28 cellular contexts compared by ENCODE assay signal in genomic region chr4:109157205-109157604, GRCh38.
"Had no signal": no experiment of that assay in that cellular context is flagged by ENCODE, and none has a peak within 500 bp of the region (broad histone marks: within the 10 kb centered on the region; RNA-seq: fewer than 3 reads in every experiment).

No MANE protein-coding gene starts in this region.

- H3K9me3 ChIP-seq: ovary, psoas muscle, right lobe of liver, sigmoid colon, stomach, thoracic aorta, thyroid gland, tibial nerve, upper lobe of left lung, vagina had no signal

- ATAC-seq: natural killer cell treated with Interleukin-12 subunit alpha and Interleukin-12 subunit beta and Interleukin-15 and Interleukin-18, amount 100 ng/mL, for 72 hours; right cardiac atrium; right lobe of liver; stimulated activated effector memory CD8-positive, alpha-beta T cell treated with anti-CD3 and anti-CD28 coated beads, Interleukin-12 subunit alpha, Interleukin-12 subunit beta, amount 100 ng/mL, for 72 hours; stimulated activated naive B cell treated with anti-CD40 and anti-IgM and Interleukin-4, amounts not matched to agents 10 μg/mL and 1 μg/mL and 100 μg/mL, for 72 hours had no signal

- H3K79me2 ChIP-seq: parathyroid adenoma had no signal

- H3K9me3 Mint-ChIP-seq: natural killer cell treated with Interleukin-12 subunit alpha and Interleukin-12 subunit beta and Interleukin-15 and Interleukin-18, amount 100 ng/mL, for 72 hours; neural progenitor cell; stimulated activated effector memory CD8-positive, alpha-beta T cell treated with anti-CD3 and anti-CD28 coated beads, Interleukin-12 subunit alpha, Interleukin-12 subunit beta, amount 100 ng/mL, for 72 hours; stimulated activated naive CD8-positive, alpha-beta T cell treated with anti-CD3 and anti-CD28 coated beads, Interleukin-15, Interleukin-2, amounts not matched to agents 100 ng/mL and 50 ng/mL, for 24 hours had no signal

- H3K4me1 ChIP-seq: parathyroid adenoma, psoas muscle, right lobe of liver, sigmoid colon, stomach, upper lobe of left lung, vagina had no signal

- H3K4me3 ChIP-seq: neural progenitor cell, ovary, psoas muscle, right lobe of liver, sigmoid colon, stomach, thoracic aorta, thyroid gland, tibial nerve, upper lobe of left lung, vagina had no signal

- H3K4me1 Mint-ChIP-seq: stimulated activated effector memory CD8-positive, alpha-beta T cell treated with anti-CD3 and anti-CD28 coated beads, Interleukin-12 subunit alpha, Interleukin-12 subunit beta, amount 100 ng/mL, for 72 hours; stimulated activated naive B cell treated with anti-CD40 and anti-IgM and Interleukin-4, amounts not matched to agents 10 μg/mL and 1 μg/mL and 100 μg/mL, for 72 hours had no signal

- H2AFZ ChIP-seq: neural progenitor cell, parathyroid adenoma had no signal

- DNase-seq: occipital lobe; ovary; posterior cingulate gyrus; psoas muscle; right cardiac atrium; right lobe of liver; sigmoid colon; small intestine; stimulated activated CD4-positive, alpha-beta T cell treated with anti-CD3 and anti-CD28 coated beads, Interleukin-15, amount 100 ng/mL, for 24 hours; stimulated activated CD4-positive, alpha-beta T cell treated with anti-CD3 and anti-CD28 coated beads, Interleukin-2, amount 100 ng/mL, for 24 hours; stimulated activated CD4-positive, alpha-beta T cell treated with anti-CD3 and anti-CD28 coated beads, Interleukin-2, amount 100 ng/mL, for 48 hours; stimulated activated CD4-positive, alpha-beta T cell treated with anti-CD3 and anti-CD28 coated beads, Interleukin-4, amount 100 ng/mL, for 24 hours; stimulated activated naive B cell treated with anti-CD40 and anti-IgM and Interleukin-4, amounts not matched to agents 10 μg/mL and 1 μg/mL and 100 μg/mL, for 72 hours; stimulated activated naive CD4-positive, alpha-beta T cell treated with Interleukin-2 at 50 U/mL for 16 hours; stomach; thyroid gland; trophoblast cell had no signal

- H3K9ac ChIP-seq: neural progenitor cell, parathyroid adenoma had no signal

- FAIRE-seq: small intestine, urothelium cell line had no signal

- H3K27ac ChIP-seq: neural progenitor cell, ovary, parathyroid adenoma, psoas muscle, right lobe of liver, sigmoid colon, stomach, thoracic aorta, thyroid gland, tibial nerve, upper lobe of left lung, vagina had no signal

- H3K27me3 Mint-ChIP-seq: progenitor cell of endocrine pancreas; stimulated activated naive B cell treated with anti-CD40 and anti-IgM and Interleukin-4, amounts not matched to agents 10 μg/mL and 1 μg/mL and 100 μg/mL, for 72 hours had no signal

- H3K36me3 Mint-ChIP-seq: natural killer cell treated with Interleukin-12 subunit alpha and Interleukin-12 subunit beta and Interleukin-15 and Interleukin-18, amount 100 ng/mL, for 72 hours; neural progenitor cell; stimulated activated effector memory CD8-positive, alpha-beta T cell treated with anti-CD3 and anti-CD28 coated beads, Interleukin-12 subunit alpha, Interleukin-12 subunit beta, amount 100 ng/mL, for 72 hours; stimulated activated naive B cell treated with anti-CD40 and anti-IgM and Interleukin-4, amounts not matched to agents 10 μg/mL and 1 μg/mL and 100 μg/mL, for 72 hours had no signal

- H3K4me2 ChIP-seq: neural progenitor cell had no signal

- H3K36me3 ChIP-seq: neural progenitor cell, ovary, right lobe of liver, sigmoid colon, stomach, thoracic aorta, thyroid gland, tibial nerve, upper lobe of left lung, vagina had no signal

- H3K27ac Mint-ChIP-seq: natural killer cell treated with Interleukin-12 subunit alpha and Interleukin-12 subunit beta and Interleukin-15 and Interleukin-18, amount 100 ng/mL, for 72 hours; neural progenitor cell; progenitor cell of endocrine pancreas; stimulated activated effector memory CD8-positive, alpha-beta T cell treated with anti-CD3 and anti-CD28 coated beads, Interleukin-12 subunit alpha, Interleukin-12 subunit beta, amount 100 ng/mL, for 72 hours; stimulated activated naive B cell treated with anti-CD40 and anti-IgM and Interleukin-4, amounts not matched to agents 10 μg/mL and 1 μg/mL and 100 μg/mL, for 72 hours; stimulated activated naive CD8-positive, alpha-beta T cell treated with anti-CD3 and anti-CD28 coated beads, Interleukin-15, Interleukin-2, amounts not matched to agents 100 ng/mL and 50 ng/mL, for 24 hours had no signal

- H3K27me3 ChIP-seq: neural progenitor cell, ovary, right lobe of liver, sigmoid colon, stomach, thyroid gland, tibial nerve, upper lobe of left lung, vagina had no signal

- H3K4me3 Mint-ChIP-seq: natural killer cell treated with Interleukin-12 subunit alpha and Interleukin-12 subunit beta and Interleukin-15 and Interleukin-18, amount 100 ng/mL, for 72 hours; neural progenitor cell; stimulated activated effector memory CD8-positive, alpha-beta T cell treated with anti-CD3 and anti-CD28 coated beads, Interleukin-12 subunit alpha, Interleukin-12 subunit beta, amount 100 ng/mL, for 72 hours; stimulated activated naive B cell treated with anti-CD40 and anti-IgM and Interleukin-4, amounts not matched to agents 10 μg/mL and 1 μg/mL and 100 μg/mL, for 72 hours; stimulated activated naive CD8-positive, alpha-beta T cell treated with anti-CD3 and anti-CD28 coated beads, Interleukin-15, Interleukin-2, amounts not matched to agents 100 ng/mL and 50 ng/mL, for 24 hours had no signal
